ENCODE assay signal across 23 cellular contexts in the genomic region with DNA sequence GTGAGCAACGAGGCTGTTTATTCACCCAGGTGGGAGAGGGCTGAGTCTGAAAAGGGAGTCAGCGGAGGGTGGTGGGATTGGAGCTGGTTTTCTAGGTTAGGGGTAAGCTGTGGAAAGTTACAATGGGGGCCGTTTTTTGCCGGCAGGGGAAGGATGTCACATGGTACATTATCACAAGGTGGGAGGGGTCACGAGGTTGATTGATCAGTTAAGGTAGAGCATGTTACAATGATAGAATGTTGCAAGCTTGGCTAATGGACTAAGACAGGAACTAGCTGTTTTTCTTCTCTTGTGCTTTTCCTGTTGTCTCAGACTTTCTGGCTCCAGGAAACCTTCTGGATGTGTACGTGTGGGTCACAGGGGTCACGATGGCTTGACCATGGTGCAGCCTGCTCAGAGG.
"Had no signal": no experiment of that assay in that cellular context is flagged by ENCODE, and none has a peak within 500 bp of the region (broad histone marks: within the 10 kb centered on the region; RNA-seq: fewer than 3 reads in every experiment).

No MANE protein-coding gene starts in this region.

- H3K4me3 ChIP-seq: cardiac muscle cell, heart right ventricle, mucosa of descending colon, sigmoid colon, smooth muscle cell, stomach, uterus had no signal

- DNase-seq: activated CD4-positive, alpha-beta T cell treated with anti-CD3 and anti-CD28 coated beads, Interleukin-2, amount 10 ng/mL, durations not matched to agents 7 days and 5 days; activated CD4-positive, CD25-positive, alpha-beta regulatory T cell treated with anti-CD3 and anti-CD28 coated beads, Interleukin-2, amount 50 U/mL, for 72 hours; activated CD8-positive, alpha-beta memory T cell treated with anti-CD3 and anti-CD28 coated beads, Interleukin-2, amount 10 ng/mL, durations not matched to agents 7 days and 5 days; activated CD8-positive, alpha-beta T cell treated with anti-CD3 and anti-CD28 coated beads for 36 hours; activated effector memory CD4-positive, alpha-beta T cell treated with anti-CD3 and anti-CD28 coated beads, Interleukin-2, amount 50 U/mL, for 16 hours; activated naive CD4-positive, alpha-beta T cell treated with anti-CD3 and anti-CD28 coated beads, Interleukin-2, amount 10 ng/mL, durations not matched to agents 7 days and 5 days; activated T-cell treated with anti-CD3 and anti-CD28 coated beads for 4 hours; amygdala; cortex of kidney; heart right ventricle; mucosa of descending colon; occipital lobe; posterior cingulate gyrus; sigmoid colon; stimulated activated CD4-positive, alpha-beta T cell treated with anti-CD3 and anti-CD28 coated beads, Interleukin-15, amount 100 ng/mL, for 24 hours; stomach; T1000; trophoblast cell; uterus had no signal

- H3K27ac ChIP-seq: cardiac muscle cell, epithelial cell of prostate, heart right ventricle, sigmoid colon, stomach, uterus, VCaP had no signal

- H3K36me3 ChIP-seq: cardiac muscle cell, heart right ventricle, sigmoid colon, stomach, uterus had no signal

- H3K4me1 ChIP-seq: heart right ventricle, sigmoid colon, stomach, uterus had no signal

- H3K9me3 ChIP-seq: heart right ventricle, mucosa of descending colon, sigmoid colon, stomach, uterus had no signal

- H3K27me3 ChIP-seq: cardiac muscle cell, heart right ventricle, sigmoid colon, stomach, uterus had no signal
